In the genomic region with DNA sequence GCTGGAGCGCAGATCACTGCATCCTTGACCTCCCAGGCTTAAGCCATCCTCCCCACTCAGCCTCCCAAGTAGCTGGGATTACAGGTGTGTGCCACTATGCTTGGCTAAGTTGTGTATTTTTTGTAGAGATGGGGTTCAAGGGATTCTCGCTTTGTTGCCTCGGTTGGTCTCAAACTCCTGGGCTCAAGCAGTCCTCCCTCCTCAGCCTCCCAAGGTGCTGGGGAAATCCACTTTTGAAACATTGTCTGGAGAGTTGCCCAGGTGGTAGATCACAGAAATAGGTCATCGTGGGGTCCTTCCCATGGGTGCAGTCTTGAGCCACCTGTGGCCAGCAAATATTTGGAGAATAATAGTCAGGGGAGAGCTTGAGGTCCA, we compare ENCODE assay signal across 10 cellular contexts. TPM values are rescaled to one million over a fixed set of nuclear protein-coding genes. Genes with fewer than 3 reads are reported as not detected.
DNase-seq lines count a peak whose midpoint lies in the region; ATAC-seq and TF ChIP-seq lines count a peak whose summit lies in the region.
"Had no signal": no experiment of that assay in that cellular context is flagged by ENCODE, and none has a peak within 500 bp of the region (broad histone marks: within the 10 kb centered on the region; RNA-seq: fewer than 3 reads in every experiment).

No MANE protein-coding gene starts in this region.

- H3K27ac ChIP-seq in heart right ventricle: peak overlapping the region in 9 of 10 donors; percentile 67 to 99 (median 95)
- H3K27ac ChIP-seq in mammary epithelial cell (ENCODE audit: insufficient read depth, low read depth, low read length): peak overlapping the region; percentile 93
- H3K27ac ChIP-seq in muscle layer of duodenum (ENCODE audit: low read length): peak overlapping the region; percentile 82
- peak overlapping the region; percentile 86 for H3K27ac ChIP-seq in vagina

- dilution Hi-C loops in mammary epithelial cell (cut with HindIII; ENCODE audit: low sequenced_read_pairs): no loop called here

- peak overlapping the region; percentile 73 for H3K9ac ChIP-seq in mammary epithelial cell (ENCODE audit: insufficient read depth, low read length)

- H3K4me3 ChIP-seq in heart right ventricle: peak overlapping the region in 2 of 10 donors; percentile 2 to 8
- H3K4me3 ChIP-seq in mammary epithelial cell (replicated peaks in 1 of 3; ENCODE audit: insufficient read depth in 1 of 3, low read depth in 2 of 3, low read length in 3 of 3): no peak overlapping the region
- H3K4me3 ChIP-seq in muscle layer of duodenum (ENCODE audit: low read depth in 1 of 2, low read length in 2 of 2): no peak overlapping the region
- H3K4me3 ChIP-seq in vagina: no peak overlapping the region
- H3K4me3 ChIP-seq: SK-N-MC had no signal

- DNase-seq in heart right ventricle (no peak), cardiac septum (ENCODE audit: low spot score) (no peak), mammary epithelial cell (no peak), vagina (ENCODE audit: extremely low spot score in 2 of 2) (no peak), NCI-H128 (lab: John Stamatoyannopoulos, UW; ENCODE audit: unreplicated experiment) (no peak), NCI-H1930 (lab: John Stamatoyannopoulos, UW) (no peak)
- DNase-seq: posterior cingulate gyrus had no signal

- intact Hi-C loops in heart right ventricle (cut with DNase I) (loop anchor here in 1 of 10 donors (5.0 kb wide), 1 partner anchor 57 kb away; no protein-coding TSS in a partner anchor), cardiac septum (cut with DNase I) (loop anchor here (5.0 kb wide), 1 partner anchor 48 kb away; no protein-coding TSS in a partner anchor), mammary epithelial cell (cut with micrococcal nuclease) (no loop called here), vagina (cut with DNase I) (loop anchor here (5.0 kb wide), 1 partner anchor 43 kb away; no protein-coding TSS in a partner anchor)

- H3K36me3 ChIP-seq in heart right ventricle (peaks cover 0 to 38% (median 0%) of the 10 kb centered on the region in 9 donors), mammary epithelial cell (ENCODE audit: insufficient read depth, low read length) (peaks cover 37% of the 10 kb centered on the region), muscle layer of duodenum (ENCODE audit: control insufficient read depth in 1 of 2, insufficient read depth in 2 of 2, low read length in 2 of 2) (peaks cover 0 to 3% of the 10 kb centered on the region in 2 donors), vagina (no peaks in the 10 kb centered on the region)

- in situ Hi-C loops in mammary epithelial cell (cut with MboI; ENCODE audit: low sequenced_read_pairs in 2 of 2): loop anchor here in 1 of 2 donors (5.0 to 10.0 kb wide), 2 partner anchors 57 to 160 kb away; no protein-coding TSS in a partner anchor

- 85 to 88% methylated on average over 4 of the region's 4 CpGs for WGBS in heart right ventricle, 2 donors
- WGBS in mammary epithelial cell (ENCODE audit: low coverage, missing lambda C conversion rate): 100% methylated on average over 3 of the region's 4 CpGs

- H3K79me2 ChIP-seq in mammary epithelial cell (ENCODE audit: insufficient read depth, low read length): peaks cover 97% of the 10 kb centered on the region

- ATAC-seq in heart right ventricle (no peak), GM18907 (IDR thresholded peaks at IDR 0.05; ENCODE audit: unreplicated experiment) (no peak)

- H3K4me2 ChIP-seq in mammary epithelial cell (ENCODE audit: insufficient read depth, low read depth, low read length): peak overlapping the region; percentile 22

- peaks cover 11 to 76% (median 60%) of the 10 kb centered on the region in 9 donors for H3K4me1 ChIP-seq in heart right ventricle
- peaks cover 51% of the 10 kb centered on the region for H3K4me1 ChIP-seq in mammary epithelial cell (ENCODE audit: insufficient read depth, low read length)
- H3K4me1 ChIP-seq in muscle layer of duodenum (ENCODE audit: control insufficient read depth in 1 of 2, insufficient read depth in 2 of 2, low read length in 2 of 2): peaks cover 5 to 15% of the 10 kb centered on the region in 2 donors
- H3K4me1 ChIP-seq in vagina: peaks cover 54% of the 10 kb centered on the region

- CTCF ChIA-PET in mammary epithelial cell (lab: Charles Lee; ENCODE audit: low non-redundant PET): interaction anchor here (1.0 kb wide), 1 partner anchor 59 kb away, joined by 3 read pairs; no protein-coding TSS in a partner anchor

- H3K9me3 ChIP-seq in heart right ventricle (peaks cover 0 to 11% (median 4%) of the 10 kb centered on the region in 11 donors), mammary epithelial cell (replicated peaks; ENCODE audit: insufficient read depth, low read length) (no peaks in the 10 kb centered on the region), muscle layer of duodenum (ENCODE audit: control insufficient read depth in 1 of 2, low read length in 2 of 2) (peaks cover 0 to 2% of the 10 kb centered on the region in 2 donors), vagina (no peaks in the 10 kb centered on the region)

- TSS peak; percentile 44 for BruUV-seq in mammary epithelial cell (replicated peaks; lab: Mats Ljungman, UMichigan)

- H2AFZ ChIP-seq in mammary epithelial cell (ENCODE audit: low read depth, low read length): no peak overlapping the region

- no peak for TF ChIP-seq POLR2A in vagina (IDR thresholded peaks at IDR 0.05)

- no peak for TF ChIP-seq CTCF in heart right ventricle (IDR thresholded peaks at IDR 0.05)
- TF ChIP-seq CTCF in mammary epithelial cell (conservative IDR thresholded peaks at IDR 0.05 in 1 of 2, IDR thresholded peaks at IDR 0.05 in 1 of 2; ENCODE audit: extremely low read depth in 1 of 2, insufficient read depth in 1 of 2, low read depth in 1 of 2, low read length in 2 of 2): no peak
- no peak for TF ChIP-seq CTCF in vagina (IDR thresholded peaks at IDR 0.05)

- H3K27me3 ChIP-seq in heart right ventricle (no peaks in the 10 kb centered on the region), mammary epithelial cell (ENCODE audit: insufficient read depth, low read length) (no peaks in the 10 kb centered on the region), muscle layer of duodenum (ENCODE audit: low read depth, low read length) (no peaks in the 10 kb centered on the region), vagina (no peaks in the 10 kb centered on the region)

- peaks cover 9% of the 10 kb centered on the region for H4K20me1 ChIP-seq in mammary epithelial cell (ENCODE audit: insufficient read depth, low read length)

RNA-seq across cellular contexts. Expression of a gene that starts 5.2 kb away (rescaled TPM):
- total RNA-seq in heart right ventricle (10 to 100 TPM in 8 of 10 donors, 1 to 10 TPM in 2; 4.5 to 76.1 (median 16.4) TPM), cardiac septum (22.1 TPM), mammary epithelial cell (100 to 1,000 TPM; 250 to 288 TPM), vagina (135 TPM)
- polyA plus RNA-seq in heart right ventricle (10 to 100 TPM in 1 of 2 donors, 1 to 10 TPM in 1; 7.4 to 24.1 TPM), mammary epithelial cell (259 TPM)
- polyA minus RNA-seq in mammary epithelial cell: 470 TPM
